In the genomic region with DNA sequence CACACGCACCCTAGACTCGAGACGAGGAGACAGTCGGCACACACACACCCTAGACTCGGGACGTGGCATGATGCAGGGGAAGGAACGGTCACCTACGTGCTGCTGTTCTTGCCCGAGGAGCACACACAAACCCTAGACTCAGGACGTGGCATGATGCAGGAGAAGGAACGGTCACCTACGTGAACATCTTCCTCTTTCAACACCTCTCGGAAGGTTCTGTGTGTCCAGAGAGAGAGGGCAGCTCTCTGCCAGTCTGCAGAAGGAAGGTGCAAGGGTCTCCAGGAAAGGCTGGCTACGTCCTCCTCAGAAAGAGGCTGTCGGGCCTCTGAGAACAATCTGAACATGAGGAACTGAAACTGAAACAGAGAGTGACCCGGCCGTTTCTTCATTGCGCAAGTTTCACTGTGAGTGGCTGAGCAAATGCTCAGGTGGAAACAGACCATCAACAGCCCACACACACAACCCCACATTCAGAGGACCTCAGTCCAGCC, we compare ENCODE assay signal across 8 cellular contexts. TPM values are rescaled to one million over a fixed set of nuclear protein-coding genes. Genes with fewer than 3 reads are reported as not detected.
DNase-seq lines count a peak whose midpoint lies in the region; ATAC-seq lines count a peak whose summit lies in the region.

No MANE protein-coding gene starts in this region.

- H3K27me3 ChIP-seq in ACC112 (ENCODE audit: insufficient read depth, low read length), result no peaks in the 10 kb centered on the region

- ATAC-seq in GM19328 (IDR thresholded peaks at IDR 0.05; ENCODE audit: unreplicated experiment) (peak; percentile 83), HG03354 (IDR thresholded peaks at IDR 0.05; ENCODE audit: poor library complexity, severe bottlenecking, unreplicated experiment) (peak; percentile 91), left lobe of liver (peak; percentile 90)
- peak; percentile 89 for ATAC-seq in activated CD8-positive, alpha-beta memory T cell treated with anti-CD3 and anti-CD28 coated beads, Interleukin-2, amount 10 ng/mL, durations not matched to agents 7 days and 5 days

- peaks cover 66% of the 10 kb centered on the region for H3K36me3 Mint-ChIP-seq in activated CD8-positive, alpha-beta memory T cell treated with anti-CD3 and anti-CD28 coated beads, Interleukin-2, amount 10 ng/mL, durations not matched to agents 7 days and 5 days

- DNase-seq in activated CD8-positive, alpha-beta memory T cell treated with anti-CD3 and anti-CD28 coated beads, Interleukin-2, amount 10 ng/mL, durations not matched to agents 7 days and 5 days, result peak; percentile 90
- peak; percentile 83 for DNase-seq in left lobe of liver (ENCODE audit: low spot score)
- DNase-seq in superior temporal gyrus (ENCODE audit: extremely low spot score), result peak; percentile 35
- DNase-seq in SK-N-DZ (ENCODE audit: low spot score), result no peak
- no peak for DNase-seq in NCI-H1417 (lab: John Stamatoyannopoulos, UW)

- no peaks in the 10 kb centered on the region for H3K9me3 Mint-ChIP-seq in activated CD8-positive, alpha-beta memory T cell treated with anti-CD3 and anti-CD28 coated beads, Interleukin-2, amount 10 ng/mL, durations not matched to agents 7 days and 5 days (ENCODE audit: low read depth)

- H3K4me3 ChIP-seq in ACC112 (ENCODE audit: low read depth, low read length), result peak overlapping the region; percentile 60; the same call in 1 of the 2 replicates

- H3K36me3 ChIP-seq in ACC112 (ENCODE audit: insufficient read depth, low read length), result peaks cover 22% of the 10 kb centered on the region

- peaks cover 11% of the 10 kb centered on the region for H3K4me1 ChIP-seq in ACC112 (ENCODE audit: control insufficient read depth, insufficient read depth, low read length, unreplicated experiment)

- peak overlapping the region; percentile 56; the same call in 1 of the 2 replicates for H3K27ac ChIP-seq in ACC112 (ENCODE audit: low read depth, low read length)

- no peaks in the 10 kb centered on the region for H3K27me3 Mint-ChIP-seq in activated CD8-positive, alpha-beta memory T cell treated with anti-CD3 and anti-CD28 coated beads, Interleukin-2, amount 10 ng/mL, durations not matched to agents 7 days and 5 days

- no peak overlapping the region for H2AFZ ChIP-seq in ACC112 (ENCODE audit: low read length, unreplicated experiment)

- CTCF ChIA-PET in activated CD8-positive, alpha-beta memory T cell treated with anti-CD3 and anti-CD28 coated beads, Interleukin-2, amount 10 ng/mL, durations not matched to agents 7 days and 5 days (lab: Charles Lee), result interaction anchor here (0.7 to 2.6 kb wide), 7 partner anchors 10 to 99 kb away, joined by 3 to 12 read pairs (median 5); no protein-coding TSS in a partner anchor

- H3K4me3 Mint-ChIP-seq in activated CD8-positive, alpha-beta memory T cell treated with anti-CD3 and anti-CD28 coated beads, Interleukin-2, amount 10 ng/mL, durations not matched to agents 7 days and 5 days, result peak overlapping the region; percentile 85

- H3K27ac Mint-ChIP-seq in activated CD8-positive, alpha-beta memory T cell treated with anti-CD3 and anti-CD28 coated beads, Interleukin-2, amount 10 ng/mL, durations not matched to agents 7 days and 5 days, result peak overlapping the region; percentile 94

- H3K79me2 ChIP-seq in ACC112 (ENCODE audit: control insufficient read depth, insufficient read depth, low read length, unreplicated experiment), result no peaks in the 10 kb centered on the region

- H3K4me1 Mint-ChIP-seq in activated CD8-positive, alpha-beta memory T cell treated with anti-CD3 and anti-CD28 coated beads, Interleukin-2, amount 10 ng/mL, durations not matched to agents 7 days and 5 days, result peaks cover 59% of the 10 kb centered on the region

RNA-seq across cellular contexts. Expression of gene ZNF276, which starts 43.4 kb away (rescaled TPM):
- 10 to 100 TPM; 38.0 to 58.1 TPM for total RNA-seq in activated CD8-positive, alpha-beta memory T cell treated with anti-CD3 and anti-CD28 coated beads, Interleukin-2, amount 10 ng/mL, durations not matched to agents 7 days and 5 days
- 13.2 TPM for total RNA-seq in left lobe of liver
- 11.2 and 35.3 TPM in 2 replicates for polyA plus RNA-seq in SK-N-DZ (2014; cell fraction: cytosol; rRNA removed)
- polyA plus RNA-seq in SK-N-DZ (2014; cell fraction: nucleus; rRNA removed), result 81.8 and 136 TPM in 2 replicates

RNA-seq across cellular contexts. Expression of gene VPS9D1, which starts 44.1 kb away (rescaled TPM):
- total RNA-seq in activated CD8-positive, alpha-beta memory T cell treated with anti-CD3 and anti-CD28 coated beads, Interleukin-2, amount 10 ng/mL, durations not matched to agents 7 days and 5 days, result 1 to 10 TPM; 3.6 to 4.6 TPM
- total RNA-seq in left lobe of liver, result 15.0 TPM
- polyA plus RNA-seq in SK-N-DZ (2014; cell fraction: cytosol; rRNA removed), result 5.7 and 8.8 TPM in 2 replicates
- 26.0 and 40.7 TPM in 2 replicates for polyA plus RNA-seq in SK-N-DZ (2014; cell fraction: nucleus; rRNA removed)

RNA-seq across cellular contexts. Expression of gene FANCA, which starts 51.7 kb away (rescaled TPM):
- 100 to 1,000 TPM; 135 to 202 TPM for total RNA-seq in activated CD8-positive, alpha-beta memory T cell treated with anti-CD3 and anti-CD28 coated beads, Interleukin-2, amount 10 ng/mL, durations not matched to agents 7 days and 5 days
- 6.4 TPM for total RNA-seq in left lobe of liver
- 104 and 130 TPM in 2 replicates for polyA plus RNA-seq in SK-N-DZ (2014; cell fraction: cytosol; rRNA removed)
- polyA plus RNA-seq in SK-N-DZ (2014; cell fraction: nucleus; rRNA removed), result 682 and 973 TPM in 2 replicates

Comparison
In these comparisons a context has a peak if more than half of its experiments do, and no peak if none do; other contexts are left out.
1. DNase-seq: peak in activated CD8-positive, alpha-beta memory T cell treated with anti-CD3 and anti-CD28 coated beads, Interleukin-2, amount 10 ng/mL, durations not matched to agents 7 days and 5 days (single experiment), left lobe of liver (single experiment) and superior temporal gyrus (single experiment); none in SK-N-DZ (single experiment) and NCI-H1417 (0 of 3).
2. RNA of gene FANCA, which starts 51.7 kb away (total RNA-seq): 135 to 202 TPM in activated CD8-positive, alpha-beta memory T cell treated with anti-CD3 and anti-CD28 coated beads, Interleukin-2, amount 10 ng/mL, durations not matched to agents 7 days and 5 days; 6.4 TPM in left lobe of liver (single experiment); every median in the first group is over 10 times any median in the second.
3. Peak in every context shown above with its lines, with median percentiles within 50 percentile points of each other: ATAC-seq.